In genomic region chr6:52136934-52137467, GRCh38 we compare ENCODE assay signal across 24 cellular contexts. TPM values are rescaled to one million over a fixed set of nuclear protein-coding genes. Genes with fewer than 3 reads are reported as not detected.
DNase-seq lines count a peak whose midpoint lies in the region; TF ChIP-seq lines count a peak whose summit lies in the region.
"Had no signal": no experiment of that assay in that cellular context is flagged by ENCODE, and none has a peak within 500 bp of the region (broad histone marks: within the 10 kb centered on the region; RNA-seq: fewer than 3 reads in every experiment).

No MANE protein-coding gene starts in this region.

- WGBS in endodermal cell (ENCODE audit: insufficient coverage in 1 of 2, insufficient read length in 1 of 2), 2 experiments = 57 to 62% methylated on average over 11 to 12 of the region's 12 CpGs

- H3K27ac Mint-ChIP-seq in endodermal cell = no peak overlapping the region
- peak overlapping the region; percentile 72 to 77 (median 74) for H3K27ac Mint-ChIP-seq in nephron
- H3K27ac Mint-ChIP-seq: CD4-positive, alpha-beta memory T cell had no signal

- H3K4me1 Mint-ChIP-seq in endodermal cell (peaks cover 18% of the 10 kb centered on the region), nephron (peaks cover 38% of the 10 kb centered on the region)

- H3K4me3 ChIP-seq in endodermal cell (ENCODE audit: low read length) = no peak overlapping the region
- peak overlapping the region; percentile 72 to 90 (median 86) for H3K4me3 ChIP-seq in skeletal muscle tissue (ENCODE audit: low read length in 3 of 3)
- H3K4me3 ChIP-seq in foreskin fibroblast (ENCODE audit: low read depth in 1 of 2, low read length in 2 of 2) = no peak overlapping the region
- H3K4me3 ChIP-seq in vagina = no peak overlapping the region
- H3K4me3 ChIP-seq: A549, SK-N-MC had no signal

- peak; percentile 35 for DNase-seq in LHCN-M2 (ENCODE audit: low read depth)
- peak; percentile 69 for DNase-seq in endodermal cell
- DNase-seq in foreskin fibroblast = no peak
- no peak for DNase-seq in cardiac septum (ENCODE audit: low spot score)
- DNase-seq in vagina (ENCODE audit: extremely low spot score in 2 of 2) = no peak
- DNase-seq: AML-193; C1 segment of cervical spinal cord; CD4-positive, alpha-beta memory T cell; COR-L47; GF-D8; H7; NCI-H1092; NCI-H1417 treated with DMSO at 0.1 percent for 48 hours; NCI-H187; NCI-H446; NCI-H526; SHP77 treated with DMSO at 0.1 percent for 48 hours; SW 1271 had no signal

- no peak for TF ChIP-seq CTCF in endodermal cell (conservative IDR thresholded peaks at IDR 0.05)
- TF ChIP-seq CTCF in nephron (IDR thresholded peaks at IDR 0.05; ENCODE audit: unreplicated experiment in 3 of 3) = no peak
- no peak for TF ChIP-seq CTCF in foreskin fibroblast (IDR thresholded peaks at IDR 0.05; ENCODE audit: low read depth, low read length)
- no peak for TF ChIP-seq CTCF in vagina (IDR thresholded peaks at IDR 0.05)

- H3K36me3 ChIP-seq in endodermal cell (ENCODE audit: control insufficient read depth, insufficient read depth, low read length) (no peaks in the 10 kb centered on the region), skeletal muscle tissue (ENCODE audit: control insufficient read depth in 3 of 3, insufficient read depth in 3 of 3, low read length in 3 of 3) (peaks cover 0 to 10% (median 0%) of the 10 kb centered on the region in 3 donors), vagina (no peaks in the 10 kb centered on the region)

- no peaks in the 10 kb centered on the region for H3K27me3 Mint-ChIP-seq in endodermal cell (ENCODE audit: insufficient read depth)
- H3K27me3 Mint-ChIP-seq in nephron (ENCODE audit: low read depth) = peaks cover 3% of the 10 kb centered on the region

- H3K36me3 Mint-ChIP-seq in endodermal cell (ENCODE audit: low read depth) (no peaks in the 10 kb centered on the region), nephron (ENCODE audit: low read depth) (no peaks in the 10 kb centered on the region)
- H3K36me3 Mint-ChIP-seq: CD4-positive, alpha-beta memory T cell had no signal

- H3K27me3 ChIP-seq in endodermal cell (ENCODE audit: control insufficient read depth, insufficient read depth, low read length, poor library complexity, severe bottlenecking) (no peaks in the 10 kb centered on the region), skeletal muscle tissue (ENCODE audit: control insufficient read depth in 3 of 3, insufficient read depth in 3 of 3, low read length in 3 of 3) (no peaks in the 10 kb centered on the region), vagina (no peaks in the 10 kb centered on the region)

- H3K4me1 ChIP-seq in endodermal cell (ENCODE audit: control insufficient read depth, insufficient read depth, low read length) (no peaks in the 10 kb centered on the region), skeletal muscle tissue (ENCODE audit: control insufficient read depth in 3 of 3, insufficient read depth in 3 of 3, low read length in 3 of 3) (peaks cover 11 to 31% (median 17%) of the 10 kb centered on the region in 3 donors), vagina (peaks cover 4% of the 10 kb centered on the region)
- H3K4me1 ChIP-seq: A549 had no signal

- H3K9ac ChIP-seq in endodermal cell (ENCODE audit: extremely low read depth, low read length, poor library complexity, severe bottlenecking) (no peak overlapping the region), skeletal muscle tissue (ENCODE audit: low read depth in 1 of 3, low read length in 3 of 3) (peak overlapping the region; percentile 75 to 85 (median 80))

- no peak overlapping the region for H3K4me3 Mint-ChIP-seq in endodermal cell
- H3K4me3 Mint-ChIP-seq in nephron = peak overlapping the region; percentile 68 to 94 (median 88)
- H3K4me3 Mint-ChIP-seq: CD4-positive, alpha-beta memory T cell had no signal

- H3K9me3 ChIP-seq in endodermal cell (ENCODE audit: control insufficient read depth, low read length) (no peaks in the 10 kb centered on the region), skeletal muscle tissue (ENCODE audit: control insufficient read depth in 3 of 3, low read length in 3 of 3) (no peaks in the 10 kb centered on the region), vagina (no peaks in the 10 kb centered on the region)
- H3K9me3 ChIP-seq: A549 had no signal

- intact Hi-C loops in cardiac septum (cut with DNase I) (no loop called here), vagina (cut with DNase I) (no loop called here)

- TF ChIP-seq POLR2A in vagina (IDR thresholded peaks at IDR 0.05) = no peak

- no peak overlapping the region for H3K27ac ChIP-seq in endodermal cell (ENCODE audit: low read depth, low read length)
- H3K27ac ChIP-seq in skeletal muscle tissue (ENCODE audit: low read depth, low read length) = peak overlapping the region; percentile 92
- no peak overlapping the region for H3K27ac ChIP-seq in vagina
- H3K27ac ChIP-seq: A549, HL-60, RWPE1, SK-N-MC had no signal

- H3K9me3 Mint-ChIP-seq in endodermal cell (no peaks in the 10 kb centered on the region), nephron (no peaks in the 10 kb centered on the region)
- H3K9me3 Mint-ChIP-seq: CD4-positive, alpha-beta memory T cell had no signal

RNA-seq across cellular contexts. Expression of gene IL17A, which starts 49.2 kb away (rescaled TPM):
- total RNA-seq in LHCN-M2 (2014; rRNA removed) = not detected in 2 replicates
- not detected for polyA plus RNA-seq in LHCN-M2 (2012)
- not detected for total RNA-seq in endodermal cell
- not detected for polyA plus RNA-seq in endodermal cell (2013, experiment 1 of 2)
- polyA plus RNA-seq in endodermal cell (2013, experiment 2 of 2) = not detected
- not detected for total RNA-seq in skeletal muscle tissue
- total RNA-seq in cardiac septum = not detected
- not detected for total RNA-seq in vagina
- total RNA-seq: CD4-positive, alpha-beta memory T cell had no signal
- polyA plus RNA-seq: A549 had no signal

RNA-seq across cellular contexts. Expression of gene PKHD1, which starts 49.6 kb away (rescaled TPM):
- total RNA-seq in LHCN-M2 (2014; rRNA removed) = under 0.01 and 0.11 TPM in 2 replicates
- polyA plus RNA-seq in LHCN-M2 (2012) = under 0.01 TPM
- total RNA-seq in endodermal cell = under 1 TPM; 0.20 TPM
- 0.14 TPM for polyA plus RNA-seq in endodermal cell (2013, experiment 1 of 2)
- 0.12 TPM for polyA plus RNA-seq in endodermal cell (2013, experiment 2 of 2)
- 38.6 TPM for total RNA-seq in skeletal muscle tissue
- total RNA-seq in cardiac septum = 0.03 TPM
- total RNA-seq in vagina = 0.49 TPM
- total RNA-seq: CD4-positive, alpha-beta memory T cell had no signal
- polyA plus RNA-seq: A549; CD4-positive, alpha-beta memory T cell had no signal

Comparison
In these comparisons a context has a peak if more than half of its experiments do, and no peak if none do; other contexts are left out.
1. DNase-seq: peak in LHCN-M2 (single experiment) and endodermal cell (single experiment); none in foreskin fibroblast (0 of 2), cardiac septum (single experiment) and vagina (0 of 2).
2. H3K4me3 ChIP-seq: peak in skeletal muscle tissue (3 of 3); none in endodermal cell (single experiment), foreskin fibroblast (0 of 2) and vagina (0 of 2).
3. RNA of gene PKHD1, which starts 49.6 kb away (total RNA-seq): 38.6 TPM in skeletal muscle tissue (single experiment); 0.49 TPM in vagina (single experiment), 0.20 TPM in endodermal cell, under 0.01 to 0.11 TPM in LHCN-M2 and 0.03 TPM in cardiac septum (single experiment); every median in the first group is over 10 times any median in the second.